1 cellular context compared by ENCODE assay signal in genomic region chr1:115330480-115331013, GRCh38.
TF ChIP-seq lines count a peak whose summit lies in the region.

No MANE protein-coding gene starts in this region.

TF ChIP-seq in A549, 52 proteins besides CTCF, POLR2A, EP300 and RAD21 (continued from another document):
- TF ChIP-seq REST (IDR thresholded peaks at IDR 0.05) (no peak), RARB (CRISPR knock-in tag; IDR thresholded peaks at IDR 0.05) (no peak)
TF ChIP-seq in A549: peak in this region for 0.
